13 cellular contexts compared by ENCODE assay signal in the genomic region with DNA sequence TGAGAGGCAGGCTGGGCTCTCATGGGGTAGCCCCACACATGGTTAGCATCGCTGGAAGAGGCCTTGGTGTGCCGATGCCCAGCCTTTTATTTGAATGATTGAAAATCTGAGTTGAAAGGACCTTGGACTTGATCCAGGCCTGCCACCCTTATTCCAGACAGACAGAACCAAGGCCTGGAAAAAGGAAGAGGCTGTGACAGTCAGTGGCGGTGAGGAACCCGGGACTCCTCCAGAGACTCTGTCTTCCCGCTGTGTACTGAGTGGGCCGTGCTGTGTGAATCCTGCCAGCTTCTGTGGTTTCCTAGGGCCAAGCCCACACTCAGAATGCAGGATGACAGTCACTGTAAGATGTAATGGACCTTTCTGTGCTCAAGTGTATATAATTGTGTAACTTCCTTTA.
DNase-seq lines count a peak whose midpoint lies in the region; ATAC-seq and TF ChIP-seq lines count a peak whose summit lies in the region.
"Had no signal": no experiment of that assay in that cellular context is flagged by ENCODE, and none has a peak within 500 bp of the region (broad histone marks: within the 10 kb centered on the region; RNA-seq: fewer than 3 reads in every experiment).

No MANE protein-coding gene starts in this region.

- H3K27me3 Mint-ChIP-seq in activated CD4-positive, alpha-beta memory T cell treated with anti-CD3 and anti-CD28 coated beads, Interleukin-2, amount 10 ng/mL, durations not matched to agents 7 days and 5 days: no peaks in the 10 kb centered on the region

- H3K4me3 Mint-ChIP-seq in activated CD4-positive, alpha-beta memory T cell treated with anti-CD3 and anti-CD28 coated beads, Interleukin-2, amount 10 ng/mL, durations not matched to agents 7 days and 5 days: peak overlapping the region; percentile 30

- peak overlapping the region; percentile 79 to 94 (median 87) for H3K4me2 ChIP-seq in BLaER1 treated with 17β-estradiol and CSF1 and Interleukin-3, amounts not matched to agents 10 nM and 100 nM
- H3K4me2 ChIP-seq in DND-41 (ENCODE audit: insufficient read depth, low read length): peak overlapping the region; percentile 61

- no peaks in the 10 kb centered on the region for H3K9me3 Mint-ChIP-seq in activated CD4-positive, alpha-beta memory T cell treated with anti-CD3 and anti-CD28 coated beads, Interleukin-2, amount 10 ng/mL, durations not matched to agents 7 days and 5 days

- no peaks in the 10 kb centered on the region for H3K27me3 ChIP-seq in BLaER1 treated with 17β-estradiol and CSF1 and Interleukin-3, amounts not matched to agents 10 nM and 100 nM
- no peaks in the 10 kb centered on the region for H3K27me3 ChIP-seq in DND-41 (ENCODE audit: insufficient read depth, low read length, poor library complexity)
- H3K27me3 ChIP-seq: SJSA1, stomach had no signal

- H3K9ac ChIP-seq in BLaER1 treated with 17β-estradiol and CSF1 and Interleukin-3, amounts not matched to agents 10 nM and 100 nM: peak overlapping the region in 8 of 11 experiments; percentile 8 to 78 (median 61); a peak in 14 of 22 replicates
- peak overlapping the region; percentile 64 for H3K9ac ChIP-seq in DND-41 (ENCODE audit: low read depth, low read length)

- H4K20me1 ChIP-seq in BLaER1 treated with 17β-estradiol and CSF1 and Interleukin-3, amounts not matched to agents 10 nM and 100 nM: no peaks in the 10 kb centered on the region; a peak in 1 of 22 replicates
- H4K20me1 ChIP-seq in DND-41 (ENCODE audit: insufficient read depth, low read length): no peaks in the 10 kb centered on the region

- no peaks in the 10 kb centered on the region for H3K9me3 ChIP-seq in BLaER1 treated with 17β-estradiol and CSF1 and Interleukin-3, amounts not matched to agents 10 nM and 100 nM (replicated peaks in 1 of 11)
- no peaks in the 10 kb centered on the region for H3K9me3 ChIP-seq in DND-41 (ENCODE audit: insufficient read depth, low read length, severe bottlenecking)
- H3K9me3 ChIP-seq: SJSA1, stomach had no signal

- H3K4me3 ChIP-seq in BLaER1 treated with 17β-estradiol and CSF1 and Interleukin-3, amounts not matched to agents 10 nM and 100 nM: peak overlapping the region in 2 of 10 experiments; percentile 33 to 41; a peak in 2 of 20 replicates
- H3K4me3 ChIP-seq in DND-41 (ENCODE audit: low read depth in 1 of 2, low read length in 2 of 2): peak overlapping the region in 1 of 2 experiments; percentile 47; a peak in 1 of 4 replicates
- H3K4me3 ChIP-seq: SJSA1, stomach had no signal

- H3K4me1 ChIP-seq in BLaER1 treated with 17β-estradiol and CSF1 and Interleukin-3, amounts not matched to agents 10 nM and 100 nM: peaks cover 69 to 100% (median 80%) of the 10 kb centered on the region in 10 experiments
- peaks cover 81% of the 10 kb centered on the region for H3K4me1 ChIP-seq in DND-41 (ENCODE audit: insufficient read depth, low read length)

- peaks cover 0 to 20% (median 1%) of the 10 kb centered on the region in 11 experiments; a peak in 9 of 22 replicates for H3K36me3 ChIP-seq in BLaER1 treated with 17β-estradiol and CSF1 and Interleukin-3, amounts not matched to agents 10 nM and 100 nM
- H3K36me3 ChIP-seq in DND-41 (ENCODE audit: insufficient read depth, low read length): peaks cover 3% of the 10 kb centered on the region; the same call in 1 of the 2 replicates
- H3K36me3 ChIP-seq: SJSA1, stomach had no signal

- peaks cover 53% of the 10 kb centered on the region for H3K4me1 Mint-ChIP-seq in activated CD4-positive, alpha-beta memory T cell treated with anti-CD3 and anti-CD28 coated beads, Interleukin-2, amount 10 ng/mL, durations not matched to agents 7 days and 5 days

- peak overlapping the region in 9 of 11 experiments; percentile 48 to 83 (median 71); a peak in 18 of 22 replicates for H3K27ac ChIP-seq in BLaER1 treated with 17β-estradiol and CSF1 and Interleukin-3, amounts not matched to agents 10 nM and 100 nM
- peak overlapping the region; percentile 98 for H3K27ac ChIP-seq in DND-41 (ENCODE audit: low read length)

- ATAC-seq in DND-41 (ENCODE audit: insufficient read depth, low read depth) (peak; percentile 62), HG02970 (IDR thresholded peaks at IDR 0.05; ENCODE audit: low FRiP score, unreplicated experiment) (no peak), HG02642 (IDR thresholded peaks at IDR 0.05; ENCODE audit: poor library complexity, unreplicated experiment) (no peak)

- H2AFZ ChIP-seq in DND-41 (ENCODE audit: low read depth, low read length): 0 out of 2 replicates have a peak overlapping the region, but pooled peaks have one; percentile 19

- H3K36me3 Mint-ChIP-seq in activated CD4-positive, alpha-beta memory T cell treated with anti-CD3 and anti-CD28 coated beads, Interleukin-2, amount 10 ng/mL, durations not matched to agents 7 days and 5 days (ENCODE audit: low read depth): no peaks in the 10 kb centered on the region

- DNase-seq in DND-41 (peak; percentile 77), mesenteric fat pad (ENCODE audit: low spot score) (peak; percentile 83), NCI-H510A (lab: John Stamatoyannopoulos, UW) (no peak)
- DNase-seq in activated CD4-positive, alpha-beta memory T cell treated with anti-CD3 and anti-CD28 coated beads, Interleukin-2, amount 10 ng/mL, durations not matched to agents 7 days and 5 days: peak; percentile 23
- DNase-seq: activated CD4-positive, CD25-positive, alpha-beta regulatory T cell treated with anti-CD3 and anti-CD28 coated beads, Interleukin-2, amount 50 U/mL, for 72 hours; COR-L47; NCI-H1092 treated with DMSO at 0.1 percent for 48 hours; NCI-H524 treated with DMSO at 0.1 percent for 48 hours; stomach had no signal

- no peak for TF ChIP-seq CTCF in DND-41 (IDR thresholded peaks at IDR 0.05; ENCODE audit: borderline replicate concordance, extremely low read depth, low read length, poor library complexity, severe bottlenecking)

- peak overlapping the region; percentile 72 for H3K27ac Mint-ChIP-seq in activated CD4-positive, alpha-beta memory T cell treated with anti-CD3 and anti-CD28 coated beads, Interleukin-2, amount 10 ng/mL, durations not matched to agents 7 days and 5 days

- CTCF ChIA-PET in activated CD4-positive, alpha-beta memory T cell treated with anti-CD3 and anti-CD28 coated beads, Interleukin-2, amount 10 ng/mL, durations not matched to agents 7 days and 5 days (lab: Charles Lee): no interaction called here

- POLR2A ChIA-PET in activated CD4-positive, alpha-beta memory T cell treated with anti-CD3 and anti-CD28 coated beads, Interleukin-2, amount 10 ng/mL, durations not matched to agents 7 days and 5 days (lab: Charles Lee): interaction anchor here (0.6 to 1.3 kb wide), 2 partner anchors 28 to 162 kb away, joined by 3 to 5 read pairs; no protein-coding TSS in a partner anchor

- H3K79me2 ChIP-seq in DND-41 (ENCODE audit: insufficient read depth, low read length): peaks cover 48% of the 10 kb centered on the region
